Comparison of ENCODE assay signal across 22 cellular contexts in genomic region chr3:17680530-17680929, GRCh38.
A peak's percentile ranks its signal among the peaks of the same experiment; 100 is the strongest.
DNase-seq lines count a peak whose midpoint lies in the region; ATAC-seq, FAIRE-seq and TF ChIP-seq lines count a peak whose summit lies in the region.
"Had no signal": no experiment of that assay in that cellular context is flagged by ENCODE, and none has a peak within 500 bp of the region (broad histone marks: within the 10 kb centered on the region; RNA-seq: fewer than 3 reads in every experiment).

No MANE protein-coding gene starts in this region.

- H3K4me2 ChIP-seq in GM12878 (ENCODE audit: control insufficient read depth, insufficient read depth): no peak overlapping the region
- H3K4me2 ChIP-seq: A549; BLaER1 treated with 17β-estradiol and CSF1 and Interleukin-3, amounts not matched to agents 10 nM and 100 nM had no signal

- no peaks in the 10 kb centered on the region for H3K36me3 ChIP-seq in GM12878 (ENCODE audit: control insufficient read depth in 2 of 2, insufficient read depth in 2 of 2, low read length in 1 of 2)

- intact Hi-C loops in GM12878 (cut with micrococcal nuclease; ENCODE audit: unreplicated experiment): no loop called here

- H3K9me3 ChIP-seq in GM12878 (replicated peaks; ENCODE audit: control insufficient read depth, insufficient read depth, low read length): no peaks in the 10 kb centered on the region
- H3K9me3 ChIP-seq: A549 had no signal

- H3K4me3 ChIP-seq in GM12878: no peak overlapping the region
- H3K4me3 ChIP-seq: A549; BLaER1 treated with 17β-estradiol and CSF1 and Interleukin-3, amounts not matched to agents 10 nM and 100 nM had no signal

- POLR2A ChIA-PET in GM12878 (lab: Charles Lee): no interaction called here

- no peak overlapping the region for H3K9ac ChIP-seq in GM12878 (ENCODE audit: control insufficient read depth, insufficient read depth, low read length)
- H3K9ac ChIP-seq: BLaER1 treated with 17β-estradiol and CSF1 and Interleukin-3, amounts not matched to agents 10 nM and 100 nM had no signal

- no peaks in the 10 kb centered on the region for H3K9me3 Mint-ChIP-seq in stimulated activated effector memory CD8-positive, alpha-beta T cell treated with anti-CD3 and anti-CD28 coated beads, Interleukin-12 subunit alpha, Interleukin-12 subunit beta, amount 100 ng/mL, for 72 hours
- H3K9me3 Mint-ChIP-seq: CD4-positive, alpha-beta T cell; CD8-positive, alpha-beta T cell had no signal

- in situ Hi-C loops in GM12878 (cut with MboI): no loop called here

- RAD21 ChIA-PET in GM12878 (lab: Charles Lee; ENCODE audit: unreplicated experiment): no interaction called here

- H3K27ac ChIP-seq in GM12878 (ENCODE audit: control insufficient read depth, insufficient read depth): no peak overlapping the region
- H3K27ac ChIP-seq: 22Rv1; A549; BLaER1 treated with 17β-estradiol and CSF1 and Interleukin-3, amounts not matched to agents 10 nM and 100 nM; C4-2B had no signal

- TF ChIP-seq CTCF in GM12878 (IDR thresholded peaks at IDR 0.05 in 2 of 3, conservative IDR thresholded peaks at IDR 0.05 in 1 of 3; ENCODE audit: control insufficient read depth in 2 of 3, extremely low read depth in 1 of 3, insufficient read depth in 1 of 3, low read depth in 3 of 3, low read length in 3 of 3): no peak

- peaks cover 8% of the 10 kb centered on the region for H3K4me1 Mint-ChIP-seq in stimulated activated effector memory CD8-positive, alpha-beta T cell treated with anti-CD3 and anti-CD28 coated beads, Interleukin-12 subunit alpha, Interleukin-12 subunit beta, amount 100 ng/mL, for 72 hours

- TF ChIP-seq RAD21 in GM12878 (IDR thresholded peaks at IDR 0.05; ENCODE audit: insufficient read depth, low read depth, low read length): no peak

- no peak for TF ChIP-seq EP300 in GM12878 (IDR thresholded peaks at IDR 0.05; ENCODE audit: borderline replicate concordance in 1 of 2, control insufficient read depth in 1 of 2, low read depth in 2 of 2, low read length in 2 of 2)

- CTCF ChIA-PET in GM12878 (lab: Yijun Ruan, JAX): no interaction called here

- no peaks in the 10 kb centered on the region for H3K27me3 ChIP-seq in GM12878 (replicated peaks in 1 of 2; ENCODE audit: control insufficient read depth in 2 of 2, insufficient read depth in 2 of 2, low read length in 1 of 2)
- H3K27me3 ChIP-seq: BLaER1 treated with 17β-estradiol and CSF1 and Interleukin-3, amounts not matched to agents 10 nM and 100 nM had no signal

- no peak for FAIRE-seq in GM12878 (lab: Jason Lieb, UNC)
- FAIRE-seq: A549, GM12891 had no signal

- no peaks in the 10 kb centered on the region for H3K4me1 ChIP-seq in GM12878 (ENCODE audit: control insufficient read depth, insufficient read depth, low read length)

- no TSS peak for BruUV-seq in GM12878 (replicated peaks; lab: Mats Ljungman, UMichigan)

- H2AFZ ChIP-seq in GM12878 (ENCODE audit: control insufficient read depth, low read depth, low read length): no peak overlapping the region

- TF ChIP-seq POLR2A in GM12878 (IDR thresholded peaks at IDR 0.05; ENCODE audit: low read depth, low read length): no peak

- ATAC-seq in HG02610 (IDR thresholded peaks at IDR 0.05; ENCODE audit: unreplicated experiment) (peak; percentile 66), GM12878 (peak; percentile 42), GM18861 (IDR thresholded peaks at IDR 0.05; ENCODE audit: unreplicated experiment) (no peak)
- peak; percentile 55 for ATAC-seq in stimulated activated effector memory CD8-positive, alpha-beta T cell treated with anti-CD3 and anti-CD28 coated beads, Interleukin-12 subunit alpha, Interleukin-12 subunit beta, amount 100 ng/mL, for 72 hours
- ATAC-seq: A549; CD8-positive, alpha-beta T cell had no signal

- no peak for DNase-seq in GM12878 (ENCODE audit: low read depth, low spot score)
- no peak for DNase-seq in stimulated activated effector memory CD8-positive, alpha-beta T cell treated with anti-CD3 and anti-CD28 coated beads, Interleukin-12 subunit alpha, Interleukin-12 subunit beta, amount 100 ng/mL, for 72 hours (ENCODE audit: low spot score in 2 of 2)
- no peak for DNase-seq in COLO668 (lab: John Stamatoyannopoulos, UW; ENCODE audit: unreplicated experiment)
- DNase-seq: AML-193; CD4-positive, alpha-beta T cell; CD8-positive, alpha-beta T cell; COR-L47; DMS 273 treated with DMSO at 0.1 percent for 48 hours; DMS153; DMS53; DMS79; DND-41; EL; GDM1 had no signal

- no peaks in the 10 kb centered on the region for H3K36me3 Mint-ChIP-seq in stimulated activated effector memory CD8-positive, alpha-beta T cell treated with anti-CD3 and anti-CD28 coated beads, Interleukin-12 subunit alpha, Interleukin-12 subunit beta, amount 100 ng/mL, for 72 hours

- H3K4me3 Mint-ChIP-seq in stimulated activated effector memory CD8-positive, alpha-beta T cell treated with anti-CD3 and anti-CD28 coated beads, Interleukin-12 subunit alpha, Interleukin-12 subunit beta, amount 100 ng/mL, for 72 hours: no peak overlapping the region
- H3K4me3 Mint-ChIP-seq: B cell; CD4-positive, alpha-beta T cell; CD8-positive, alpha-beta T cell had no signal

- no peak overlapping the region for H3K27ac Mint-ChIP-seq in stimulated activated effector memory CD8-positive, alpha-beta T cell treated with anti-CD3 and anti-CD28 coated beads, Interleukin-12 subunit alpha, Interleukin-12 subunit beta, amount 100 ng/mL, for 72 hours
- H3K27ac Mint-ChIP-seq: B cell; CD4-positive, alpha-beta T cell; CD8-positive, alpha-beta T cell had no signal

- H3K79me2 ChIP-seq in GM12878 (ENCODE audit: control insufficient read depth, insufficient read depth, low read length): peaks cover 2% of the 10 kb centered on the region

- SMC1A ChIA-PET in GM12878 (lab: Charles Lee; ENCODE audit: uncharacterized antibody, unreplicated experiment): no interaction called here

- H4K20me1 ChIP-seq in GM12878 (ENCODE audit: control insufficient read depth, insufficient read depth): no peaks in the 10 kb centered on the region

TF ChIP-seq in GM12878, 131 proteins besides CTCF, POLR2A, EP300 and RAD21 (continues in another document):
- TF ChIP-seq ASH2L (IDR thresholded peaks at IDR 0.05; ENCODE audit: borderline replicate concordance, low read depth): no peak
- TF ChIP-seq CHD4 (IDR thresholded peaks at IDR 0.05): no peak
- TF ChIP-seq CHD2 (IDR thresholded peaks at IDR 0.05; ENCODE audit: borderline replicate concordance, low read depth, low read length): no peak
- TF ChIP-seq HDGF (IDR thresholded peaks at IDR 0.05): no peak
- TF ChIP-seq CBX3 (IDR thresholded peaks at IDR 0.05; ENCODE audit: borderline replicate concordance, low read depth): no peak
- TF ChIP-seq CBFB (IDR thresholded peaks at IDR 0.05; ENCODE audit: low read depth): no peak
- no peak for TF ChIP-seq DPF2 (IDR thresholded peaks at IDR 0.05)
- no peak for TF ChIP-seq SPI1 (IDR thresholded peaks at IDR 0.05; ENCODE audit: borderline replicate concordance, insufficient read depth, low read depth, low read length)
- TF ChIP-seq BHLHE40 (IDR thresholded peaks at IDR 0.05; ENCODE audit: borderline replicate concordance in 1 of 2, low read depth in 2 of 2, low read length in 1 of 2): no peak
- TF ChIP-seq, protein P1, sequence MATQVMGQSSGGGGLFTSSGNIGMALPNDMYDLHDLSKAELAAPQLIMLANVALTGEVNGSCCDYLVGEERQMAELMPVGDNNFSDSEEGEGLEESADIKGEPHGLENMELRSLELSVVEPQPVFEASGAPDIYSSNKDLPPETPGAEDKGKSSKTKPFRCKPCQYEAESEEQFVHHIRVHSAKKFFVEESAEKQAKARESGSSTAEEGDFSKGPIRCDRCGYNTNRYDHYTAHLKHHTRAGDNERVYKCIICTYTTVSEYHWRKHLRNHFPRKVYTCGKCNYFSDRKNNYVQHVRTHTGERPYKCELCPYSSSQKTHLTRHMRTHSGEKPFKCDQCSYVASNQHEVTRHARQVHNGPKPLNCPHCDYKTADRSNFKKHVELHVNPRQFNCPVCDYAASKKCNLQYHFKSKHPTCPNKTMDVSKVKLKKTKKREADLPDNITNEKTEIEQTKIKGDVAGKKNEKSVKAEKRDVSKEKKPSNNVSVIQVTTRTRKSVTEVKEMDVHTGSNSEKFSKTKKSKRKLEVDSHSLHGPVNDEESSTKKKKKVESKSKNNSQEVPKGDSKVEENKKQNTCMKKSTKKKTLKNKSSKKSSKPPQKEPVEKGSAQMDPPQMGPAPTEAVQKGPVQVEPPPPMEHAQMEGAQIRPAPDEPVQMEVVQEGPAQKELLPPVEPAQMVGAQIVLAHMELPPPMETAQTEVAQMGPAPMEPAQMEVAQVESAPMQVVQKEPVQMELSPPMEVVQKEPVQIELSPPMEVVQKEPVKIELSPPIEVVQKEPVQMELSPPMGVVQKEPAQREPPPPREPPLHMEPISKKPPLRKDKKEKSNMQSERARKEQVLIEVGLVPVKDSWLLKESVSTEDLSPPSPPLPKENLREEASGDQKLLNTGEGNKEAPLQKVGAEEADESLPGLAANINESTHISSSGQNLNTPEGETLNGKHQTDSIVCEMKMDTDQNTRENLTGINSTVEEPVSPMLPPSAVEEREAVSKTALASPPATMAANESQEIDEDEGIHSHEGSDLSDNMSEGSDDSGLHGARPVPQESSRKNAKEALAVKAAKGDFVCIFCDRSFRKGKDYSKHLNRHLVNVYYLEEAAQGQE (IDR thresholded peaks at IDR 0.05; ENCODE audit: low read depth, low read length): no peak
- TF ChIP-seq, protein P2, sequence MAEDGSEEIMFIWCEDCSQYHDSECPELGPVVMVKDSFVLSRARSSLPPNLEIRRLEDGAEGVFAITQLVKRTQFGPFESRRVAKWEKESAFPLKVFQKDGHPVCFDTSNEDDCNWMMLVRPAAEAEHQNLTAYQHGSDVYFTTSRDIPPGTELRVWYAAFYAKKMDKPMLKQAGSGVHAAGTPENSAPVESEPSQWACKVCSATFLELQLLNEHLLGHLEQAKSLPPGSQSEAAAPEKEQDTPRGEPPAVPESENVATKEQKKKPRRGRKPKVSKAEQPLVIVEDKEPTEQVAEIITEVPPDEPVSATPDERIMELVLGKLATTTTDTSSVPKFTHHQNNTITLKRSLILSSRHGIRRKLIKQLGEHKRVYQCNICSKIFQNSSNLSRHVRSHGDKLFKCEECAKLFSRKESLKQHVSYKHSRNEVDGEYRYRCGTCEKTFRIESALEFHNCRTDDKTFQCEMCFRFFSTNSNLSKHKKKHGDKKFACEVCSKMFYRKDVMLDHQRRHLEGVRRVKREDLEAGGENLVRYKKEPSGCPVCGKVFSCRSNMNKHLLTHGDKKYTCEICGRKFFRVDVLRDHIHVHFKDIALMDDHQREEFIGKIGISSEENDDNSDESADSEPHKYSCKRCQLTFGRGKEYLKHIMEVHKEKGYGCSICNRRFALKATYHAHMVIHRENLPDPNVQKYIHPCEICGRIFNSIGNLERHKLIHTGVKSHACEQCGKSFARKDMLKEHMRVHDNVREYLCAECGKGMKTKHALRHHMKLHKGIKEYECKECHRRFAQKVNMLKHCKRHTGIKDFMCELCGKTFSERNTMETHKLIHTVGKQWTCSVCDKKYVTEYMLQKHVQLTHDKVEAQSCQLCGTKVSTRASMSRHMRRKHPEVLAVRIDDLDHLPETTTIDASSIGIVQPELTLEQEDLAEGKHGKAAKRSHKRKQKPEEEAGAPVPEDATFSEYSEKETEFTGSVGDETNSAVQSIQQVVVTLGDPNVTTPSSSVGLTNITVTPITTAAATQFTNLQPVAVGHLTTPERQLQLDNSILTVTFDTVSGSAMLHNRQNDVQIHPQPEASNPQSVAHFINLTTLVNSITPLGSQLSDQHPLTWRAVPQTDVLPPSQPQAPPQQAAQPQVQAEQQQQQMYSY (CRISPR knock-in tag; IDR thresholded peaks at IDR 0.05): no peak
